In genomic region chr9:85262333-85262732, GRCh38 we compare ENCODE assay signal across 26 cellular contexts.
DNase-seq lines count a peak whose midpoint lies in the region; FAIRE-seq and TF ChIP-seq lines count a peak whose summit lies in the region.
"Had no signal": no experiment of that assay in that cellular context is flagged by ENCODE, and none has a peak within 500 bp of the region (broad histone marks: within the 10 kb centered on the region; RNA-seq: fewer than 3 reads in every experiment).

No MANE protein-coding gene starts in this region.

- H3K9me3 ChIP-seq in astrocyte (ENCODE audit: insufficient read depth, low read depth, low read length): no peaks in the 10 kb centered on the region
- H3K9me3 ChIP-seq: esophagus muscularis mucosa, heart left ventricle, lower lobe of right lung had no signal

- H3K4me3 ChIP-seq in NB4 (ENCODE audit: low read depth, low read length): no peak overlapping the region
- H3K4me3 ChIP-seq in astrocyte (ENCODE audit: insufficient read depth, low read depth, low read length): no peak overlapping the region
- H3K4me3 ChIP-seq: esophagus muscularis mucosa, heart left ventricle, lower lobe of right lung had no signal

- no peak overlapping the region for H3K4me2 ChIP-seq in astrocyte (ENCODE audit: low read length)

- H3K27me3 ChIP-seq in astrocyte (ENCODE audit: insufficient read depth, low read length): peaks cover 9% of the 10 kb centered on the region

- no peaks in the 10 kb centered on the region for H3K36me3 Mint-ChIP-seq in astrocyte (ENCODE audit: low read depth, unreplicated experiment)
- H3K36me3 Mint-ChIP-seq in nephron progenitor cell (ENCODE audit: low read depth): peaks cover 5% of the 10 kb centered on the region
- H3K36me3 Mint-ChIP-seq: CD4-positive, alpha-beta memory T cell had no signal

- DNase-seq in Daoy (ENCODE audit: low read depth) (peak; percentile 39), NB4 (ENCODE audit: low read depth) (peak; percentile 58), astrocyte (ENCODE audit: low read depth) (peak; percentile 55), kidney tubule cell (ENCODE audit: low spot score) (peak; percentile 79), NCI-H2227 (lab: John Stamatoyannopoulos, UW; ENCODE audit: unreplicated experiment) (no peak), nephron progenitor cell (no peak), NCI-H187 (lab: John Stamatoyannopoulos, UW) (no peak), NCI-H1417 (lab: John Stamatoyannopoulos, UW) (no peak)
- DNase-seq: activated CD4-positive, alpha-beta T cell treated with anti-CD3 and anti-CD28 coated beads, Interleukin-2, amount 50 U/mL, for 4 hours; activated gamma-delta T cell treated with Interleukin-2 at 50 U/mL for 16 hours; amygdala; CD4-positive, alpha-beta memory T cell; DMS79; effector CD8-positive, alpha-beta T cell; H7; heart left ventricle; lower lobe of right lung; NCI-H2029; NCI-H446 treated with DMSO at 0.1 percent for 48 hours; nucleus accumbens; right cardiac atrium; RPMI8226; WERI-Rb-1 had no signal

- H3K27ac Mint-ChIP-seq in astrocyte (ENCODE audit: unreplicated experiment) (no peak overlapping the region), nephron progenitor cell (no peak overlapping the region)
- H3K27ac Mint-ChIP-seq: CD4-positive, alpha-beta memory T cell had no signal

- H3K9ac ChIP-seq in astrocyte (ENCODE audit: low read length): no peak overlapping the region

- FAIRE-seq in astrocyte (lab: Jason Lieb, UNC): no peak
- FAIRE-seq: HepG2 had no signal

- no peaks in the 10 kb centered on the region for H3K36me3 ChIP-seq in astrocyte (ENCODE audit: insufficient read depth, low read length)
- H3K36me3 ChIP-seq: esophagus muscularis mucosa, heart left ventricle, lower lobe of right lung, WERI-Rb-1 had no signal

- H3K27ac ChIP-seq in astrocyte (ENCODE audit: low read depth, low read length): no peak overlapping the region
- H3K27ac ChIP-seq: esophagus muscularis mucosa, heart left ventricle, lower lobe of right lung, WERI-Rb-1 had no signal

- H4K20me1 ChIP-seq in astrocyte (ENCODE audit: insufficient read depth, low read length): no peaks in the 10 kb centered on the region

- H3K27me3 Mint-ChIP-seq in astrocyte (ENCODE audit: low read depth, unreplicated experiment) (no peaks in the 10 kb centered on the region), nephron progenitor cell (ENCODE audit: low read depth, poor library complexity) (peaks cover 1% of the 10 kb centered on the region)

- H3K4me1 Mint-ChIP-seq in astrocyte (ENCODE audit: low read depth, unreplicated experiment) (peaks cover 22% of the 10 kb centered on the region), nephron progenitor cell (peaks cover 46% of the 10 kb centered on the region)
- H3K4me1 Mint-ChIP-seq: central memory CD8-positive, alpha-beta T cell had no signal

- H2AFZ ChIP-seq in astrocyte (ENCODE audit: low read depth, low read length): no peak overlapping the region

- H3K4me1 ChIP-seq in astrocyte (ENCODE audit: insufficient read depth, low read length): peaks cover 9% of the 10 kb centered on the region
- H3K4me1 ChIP-seq: esophagus muscularis mucosa, lower lobe of right lung had no signal

- H3K79me2 ChIP-seq in astrocyte (ENCODE audit: insufficient read depth, low read length): no peaks in the 10 kb centered on the region

- no peak for TF ChIP-seq POLR2A in NB4 (IDR thresholded peaks at IDR 0.05; ENCODE audit: extremely low read depth, insufficient read length)

- no peak overlapping the region for H3K4me3 Mint-ChIP-seq in astrocyte (ENCODE audit: unreplicated experiment)
- no peak overlapping the region for H3K4me3 Mint-ChIP-seq in nephron progenitor cell
- H3K4me3 Mint-ChIP-seq: CD4-positive, alpha-beta memory T cell; central memory CD8-positive, alpha-beta T cell had no signal

- TF ChIP-seq CTCF in NB4 (IDR thresholded peaks at IDR 0.05; ENCODE audit: low read depth, low read length) (no peak), astrocyte (IDR thresholded peaks at IDR 0.05; ENCODE audit: insufficient read depth, low read depth, low read length) (no peak), nephron progenitor cell (IDR thresholded peaks at IDR 0.05) (no peak)

- H3K9me3 Mint-ChIP-seq in astrocyte (ENCODE audit: unreplicated experiment) (peaks cover 1% of the 10 kb centered on the region), nephron progenitor cell (peaks cover 10% of the 10 kb centered on the region)
- H3K9me3 Mint-ChIP-seq: central memory CD8-positive, alpha-beta T cell had no signal

Comparison
In these comparisons a context has a peak if more than half of its experiments do, and no peak if none do; other contexts are left out.
1. DNase-seq: peak in Daoy (single experiment), NB4 (single experiment), astrocyte (single experiment) and kidney tubule cell (single experiment); none in NCI-H2227 (single experiment), nephron progenitor cell (single experiment), NCI-H187 (0 of 2) and NCI-H1417 (0 of 3).